1 cellular context compared by ENCODE assay signal in the genomic region with DNA sequence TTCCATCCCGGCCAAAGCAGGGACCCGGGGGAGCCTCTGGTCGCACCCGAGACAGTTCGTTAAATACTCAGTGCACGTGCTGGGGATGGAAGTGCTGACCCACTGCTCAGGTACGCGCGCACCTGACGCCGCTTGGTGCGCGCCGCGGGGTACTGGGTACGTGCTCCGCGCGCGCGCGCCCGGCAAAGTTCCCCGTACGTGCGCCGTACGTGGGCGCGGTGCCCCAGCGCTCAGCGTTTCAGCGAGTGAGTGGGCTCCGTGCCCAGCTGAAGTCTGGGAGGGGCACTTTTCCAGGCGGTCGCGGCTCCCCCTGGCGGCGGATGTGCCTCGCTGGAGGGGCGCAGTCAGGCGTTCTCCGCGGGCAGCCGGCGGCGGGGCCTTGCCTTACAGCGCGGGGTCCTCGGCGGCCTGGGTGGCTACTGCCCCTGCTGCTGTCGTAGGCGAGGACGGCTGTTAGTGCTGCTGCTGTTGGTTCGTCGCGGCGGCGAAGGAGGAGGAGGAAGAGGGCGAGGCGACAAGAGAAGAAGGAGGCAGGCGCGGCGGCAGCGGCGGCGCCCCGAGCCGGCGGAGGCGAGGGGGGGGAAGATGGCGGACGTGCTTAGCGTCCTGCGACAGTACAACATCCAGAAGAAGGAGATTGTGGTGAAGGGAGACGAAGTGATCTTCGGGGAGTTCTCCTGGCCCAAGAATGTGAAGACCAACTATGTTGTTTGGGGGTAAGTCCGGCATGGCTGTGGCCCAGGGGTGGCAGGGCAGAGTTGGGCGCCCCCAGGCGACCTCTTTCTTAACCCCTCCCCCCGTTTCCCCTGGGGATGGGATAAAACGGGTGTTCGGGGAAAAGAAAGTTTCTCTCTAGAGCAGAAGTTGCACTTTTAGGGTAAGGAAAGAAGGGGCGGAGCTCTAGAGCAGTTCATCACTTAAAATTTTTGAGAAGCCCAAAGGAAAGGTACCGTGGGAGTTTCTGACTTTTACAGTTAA.
TF ChIP-seq lines count a peak whose summit lies in the region.

A gene (plus strand): TSS at position 416 of the 978 bp plus-strand sequence. CDS start 170 bp downstream, at position 586.

TF ChIP-seq in HepG2, 621 proteins besides CTCF, POLR2A, EP300 and RAD21 (continued from another document and continues in another):
- TF ChIP-seq ZNF703 (CRISPR knock-in tag; IDR thresholded peaks at IDR 0.05; ENCODE audit: borderline replicate concordance), result 0 out of 2 replicates have a peak, but pooled peaks have one; percentile 84
- TF ChIP-seq ONECUT2 (CRISPR knock-in tag; IDR thresholded peaks at IDR 0.05), result no peak
- no peak for TF ChIP-seq KAT2B (IDR thresholded peaks at IDR 0.05; ENCODE audit: borderline replicate concordance, low read depth, low read length)
- TF ChIP-seq HES4 (CRISPR knock-in tag; IDR thresholded peaks at IDR 0.05; ENCODE audit: borderline replicate concordance), result peak; percentile 93
- TF ChIP-seq RBM22 (optimal IDR thresholded peaks at IDR 0.05; ENCODE audit: low read length), result no peak
- TF ChIP-seq, protein P1, sequence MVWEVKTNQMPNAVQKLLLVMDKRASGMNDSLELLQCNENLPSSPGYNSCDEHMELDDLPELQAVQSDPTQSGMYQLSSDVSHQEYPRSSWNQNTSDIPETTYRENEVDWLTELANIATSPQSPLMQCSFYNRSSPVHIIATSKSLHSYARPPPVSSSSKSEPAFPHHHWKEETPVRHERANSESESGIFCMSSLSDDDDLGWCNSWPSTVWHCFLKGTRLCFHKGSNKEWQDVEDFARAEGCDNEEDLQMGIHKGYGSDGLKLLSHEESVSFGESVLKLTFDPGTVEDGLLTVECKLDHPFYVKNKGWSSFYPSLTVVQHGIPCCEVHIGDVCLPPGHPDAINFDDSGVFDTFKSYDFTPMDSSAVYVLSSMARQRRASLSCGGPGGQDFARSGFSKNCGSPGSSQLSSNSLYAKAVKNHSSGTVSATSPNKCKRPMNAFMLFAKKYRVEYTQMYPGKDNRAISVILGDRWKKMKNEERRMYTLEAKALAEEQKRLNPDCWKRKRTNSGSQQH (CRISPR knock-in tag; IDR thresholded peaks at IDR 0.05; ENCODE audit: low read depth), result no peak
- TF ChIP-seq ZNF883 (CRISPR knock-in tag; IDR thresholded peaks at IDR 0.05; ENCODE audit: not compliant biosample characterization), result peak; percentile 94
- no peak for TF ChIP-seq SP1 (IDR thresholded peaks at IDR 0.05)
- peak; percentile 58; the same call in 1 of the 2 replicates for TF ChIP-seq SP1 (CRISPR knock-in tag; IDR thresholded peaks at IDR 0.05)
- TF ChIP-seq, protein P2, sequence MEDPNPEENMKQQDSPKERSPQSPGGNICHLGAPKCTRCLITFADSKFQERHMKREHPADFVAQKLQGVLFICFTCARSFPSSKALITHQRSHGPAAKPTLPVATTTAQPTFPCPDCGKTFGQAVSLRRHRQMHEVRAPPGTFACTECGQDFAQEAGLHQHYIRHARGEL (CRISPR knock-in tag; IDR thresholded peaks at IDR 0.05), result 0 out of 2 replicates have a peak, but pooled peaks have one; percentile 86
- no peak; a peak in 1 of 4 replicates for TF ChIP-seq MAFK (conservative IDR thresholded peaks at IDR 0.05 in 1 of 2, IDR thresholded peaks at IDR 0.05 in 1 of 2; ENCODE audit: low read length in 2 of 2)
- TF ChIP-seq ARHGAP35 (CRISPR knock-in tag; IDR thresholded peaks at IDR 0.05; ENCODE audit: borderline replicate concordance), result peak; percentile 24
- TF ChIP-seq ZNF547 (CRISPR knock-in tag; IDR thresholded peaks at IDR 0.05), result peak; percentile 65; the same call in 1 of the 2 replicates
- peak; percentile 67; the same call in 1 of the 2 replicates for TF ChIP-seq ZNF333 (CRISPR knock-in tag; IDR thresholded peaks at IDR 0.05; ENCODE audit: borderline replicate concordance)
- peak; percentile 59 for TF ChIP-seq CEBPG (CRISPR knock-in tag; IDR thresholded peaks at IDR 0.05)
- TF ChIP-seq ZNF225 (CRISPR knock-in tag; IDR thresholded peaks at IDR 0.05), result no peak
- TF ChIP-seq, protein P3, sequence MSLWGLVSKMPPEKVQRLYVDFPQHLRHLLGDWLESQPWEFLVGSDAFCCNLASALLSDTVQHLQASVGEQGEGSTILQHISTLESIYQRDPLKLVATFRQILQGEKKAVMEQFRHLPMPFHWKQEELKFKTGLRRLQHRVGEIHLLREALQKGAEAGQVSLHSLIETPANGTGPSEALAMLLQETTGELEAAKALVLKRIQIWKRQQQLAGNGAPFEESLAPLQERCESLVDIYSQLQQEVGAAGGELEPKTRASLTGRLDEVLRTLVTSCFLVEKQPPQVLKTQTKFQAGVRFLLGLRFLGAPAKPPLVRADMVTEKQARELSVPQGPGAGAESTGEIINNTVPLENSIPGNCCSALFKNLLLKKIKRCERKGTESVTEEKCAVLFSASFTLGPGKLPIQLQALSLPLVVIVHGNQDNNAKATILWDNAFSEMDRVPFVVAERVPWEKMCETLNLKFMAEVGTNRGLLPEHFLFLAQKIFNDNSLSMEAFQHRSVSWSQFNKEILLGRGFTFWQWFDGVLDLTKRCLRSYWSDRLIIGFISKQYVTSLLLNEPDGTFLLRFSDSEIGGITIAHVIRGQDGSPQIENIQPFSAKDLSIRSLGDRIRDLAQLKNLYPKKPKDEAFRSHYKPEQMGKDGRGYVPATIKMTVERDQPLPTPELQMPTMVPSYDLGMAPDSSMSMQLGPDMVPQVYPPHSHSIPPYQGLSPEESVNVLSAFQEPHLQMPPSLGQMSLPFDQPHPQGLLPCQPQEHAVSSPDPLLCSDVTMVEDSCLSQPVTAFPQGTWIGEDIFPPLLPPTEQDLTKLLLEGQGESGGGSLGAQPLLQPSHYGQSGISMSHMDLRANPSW (CRISPR knock-in tag; IDR thresholded peaks at IDR 0.05; ENCODE audit: borderline replicate concordance), result peak; percentile 69; the same call in 1 of the 2 replicates
- TF ChIP-seq, protein P4, sequence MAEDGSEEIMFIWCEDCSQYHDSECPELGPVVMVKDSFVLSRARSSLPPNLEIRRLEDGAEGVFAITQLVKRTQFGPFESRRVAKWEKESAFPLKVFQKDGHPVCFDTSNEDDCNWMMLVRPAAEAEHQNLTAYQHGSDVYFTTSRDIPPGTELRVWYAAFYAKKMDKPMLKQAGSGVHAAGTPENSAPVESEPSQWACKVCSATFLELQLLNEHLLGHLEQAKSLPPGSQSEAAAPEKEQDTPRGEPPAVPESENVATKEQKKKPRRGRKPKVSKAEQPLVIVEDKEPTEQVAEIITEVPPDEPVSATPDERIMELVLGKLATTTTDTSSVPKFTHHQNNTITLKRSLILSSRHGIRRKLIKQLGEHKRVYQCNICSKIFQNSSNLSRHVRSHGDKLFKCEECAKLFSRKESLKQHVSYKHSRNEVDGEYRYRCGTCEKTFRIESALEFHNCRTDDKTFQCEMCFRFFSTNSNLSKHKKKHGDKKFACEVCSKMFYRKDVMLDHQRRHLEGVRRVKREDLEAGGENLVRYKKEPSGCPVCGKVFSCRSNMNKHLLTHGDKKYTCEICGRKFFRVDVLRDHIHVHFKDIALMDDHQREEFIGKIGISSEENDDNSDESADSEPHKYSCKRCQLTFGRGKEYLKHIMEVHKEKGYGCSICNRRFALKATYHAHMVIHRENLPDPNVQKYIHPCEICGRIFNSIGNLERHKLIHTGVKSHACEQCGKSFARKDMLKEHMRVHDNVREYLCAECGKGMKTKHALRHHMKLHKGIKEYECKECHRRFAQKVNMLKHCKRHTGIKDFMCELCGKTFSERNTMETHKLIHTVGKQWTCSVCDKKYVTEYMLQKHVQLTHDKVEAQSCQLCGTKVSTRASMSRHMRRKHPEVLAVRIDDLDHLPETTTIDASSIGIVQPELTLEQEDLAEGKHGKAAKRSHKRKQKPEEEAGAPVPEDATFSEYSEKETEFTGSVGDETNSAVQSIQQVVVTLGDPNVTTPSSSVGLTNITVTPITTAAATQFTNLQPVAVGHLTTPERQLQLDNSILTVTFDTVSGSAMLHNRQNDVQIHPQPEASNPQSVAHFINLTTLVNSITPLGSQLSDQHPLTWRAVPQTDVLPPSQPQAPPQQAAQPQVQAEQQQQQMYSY (CRISPR knock-in tag; IDR thresholded peaks at IDR 0.05), result no peak; the same call in 1 of the 2 replicates
- TF ChIP-seq WIZ (CRISPR knock-in tag; IDR thresholded peaks at IDR 0.05), result peak; percentile 80; the same call in 1 of the 2 replicates
- peak; percentile 91 for TF ChIP-seq XRCC5 (optimal IDR thresholded peaks at IDR 0.05; ENCODE audit: low read length)
- peak; percentile 86 for TF ChIP-seq MIXL1 (CRISPR knock-in tag; IDR thresholded peaks at IDR 0.05)
- TF ChIP-seq SNAI1 (CRISPR knock-in tag; IDR thresholded peaks at IDR 0.05; ENCODE audit: borderline replicate concordance), result peak; percentile 87; the same call in 1 of the 2 replicates
- TF ChIP-seq RFXANK (CRISPR knock-in tag; IDR thresholded peaks at IDR 0.05), result peak; percentile 69; the same call in 1 of the 2 replicates
- peak; percentile 75 for TF ChIP-seq ZNF143 (CRISPR knock-in tag; IDR thresholded peaks at IDR 0.05)
- TF ChIP-seq, protein P5, sequence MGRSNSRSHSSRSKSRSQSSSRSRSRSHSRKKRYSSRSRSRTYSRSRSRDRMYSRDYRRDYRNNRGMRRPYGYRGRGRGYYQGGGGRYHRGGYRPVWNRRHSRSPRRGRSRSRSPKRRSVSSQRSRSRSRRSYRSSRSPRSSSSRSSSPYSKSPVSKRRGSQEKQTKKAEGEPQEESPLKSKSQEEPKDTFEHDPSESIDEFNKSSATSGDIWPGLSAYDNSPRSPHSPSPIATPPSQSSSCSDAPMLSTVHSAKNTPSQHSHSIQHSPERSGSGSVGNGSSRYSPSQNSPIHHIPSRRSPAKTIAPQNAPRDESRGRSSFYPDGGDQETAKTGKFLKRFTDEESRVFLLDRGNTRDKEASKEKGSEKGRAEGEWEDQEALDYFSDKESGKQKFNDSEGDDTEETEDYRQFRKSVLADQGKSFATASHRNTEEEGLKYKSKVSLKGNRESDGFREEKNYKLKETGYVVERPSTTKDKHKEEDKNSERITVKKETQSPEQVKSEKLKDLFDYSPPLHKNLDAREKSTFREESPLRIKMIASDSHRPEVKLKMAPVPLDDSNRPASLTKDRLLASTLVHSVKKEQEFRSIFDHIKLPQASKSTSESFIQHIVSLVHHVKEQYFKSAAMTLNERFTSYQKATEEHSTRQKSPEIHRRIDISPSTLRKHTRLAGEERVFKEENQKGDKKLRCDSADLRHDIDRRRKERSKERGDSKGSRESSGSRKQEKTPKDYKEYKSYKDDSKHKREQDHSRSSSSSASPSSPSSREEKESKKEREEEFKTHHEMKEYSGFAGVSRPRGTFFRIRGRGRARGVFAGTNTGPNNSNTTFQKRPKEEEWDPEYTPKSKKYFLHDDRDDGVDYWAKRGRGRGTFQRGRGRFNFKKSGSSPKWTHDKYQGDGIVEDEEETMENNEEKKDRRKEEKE (IDR thresholded peaks at IDR 0.05), result no peak
- TF ChIP-seq, protein P6, sequence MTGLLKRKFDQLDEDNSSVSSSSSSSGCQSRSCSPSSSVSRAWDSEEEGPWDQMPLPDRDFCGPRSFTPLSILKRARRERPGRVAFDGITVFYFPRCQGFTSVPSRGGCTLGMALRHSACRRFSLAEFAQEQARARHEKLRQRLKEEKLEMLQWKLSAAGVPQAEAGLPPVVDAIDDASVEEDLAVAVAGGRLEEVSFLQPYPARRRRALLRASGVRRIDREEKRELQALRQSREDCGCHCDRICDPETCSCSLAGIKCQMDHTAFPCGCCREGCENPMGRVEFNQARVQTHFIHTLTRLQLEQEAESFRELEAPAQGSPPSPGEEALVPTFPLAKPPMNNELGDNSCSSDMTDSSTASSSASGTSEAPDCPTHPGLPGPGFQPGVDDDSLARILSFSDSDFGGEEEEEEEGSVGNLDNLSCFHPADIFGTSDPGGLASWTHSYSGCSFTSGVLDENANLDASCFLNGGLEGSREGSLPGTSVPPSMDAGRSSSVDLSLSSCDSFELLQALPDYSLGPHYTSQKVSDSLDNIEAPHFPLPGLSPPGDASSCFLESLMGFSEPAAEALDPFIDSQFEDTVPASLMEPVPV (CRISPR knock-in tag; IDR thresholded peaks at IDR 0.05), result peak; percentile 60
- TF ChIP-seq, protein P7, sequence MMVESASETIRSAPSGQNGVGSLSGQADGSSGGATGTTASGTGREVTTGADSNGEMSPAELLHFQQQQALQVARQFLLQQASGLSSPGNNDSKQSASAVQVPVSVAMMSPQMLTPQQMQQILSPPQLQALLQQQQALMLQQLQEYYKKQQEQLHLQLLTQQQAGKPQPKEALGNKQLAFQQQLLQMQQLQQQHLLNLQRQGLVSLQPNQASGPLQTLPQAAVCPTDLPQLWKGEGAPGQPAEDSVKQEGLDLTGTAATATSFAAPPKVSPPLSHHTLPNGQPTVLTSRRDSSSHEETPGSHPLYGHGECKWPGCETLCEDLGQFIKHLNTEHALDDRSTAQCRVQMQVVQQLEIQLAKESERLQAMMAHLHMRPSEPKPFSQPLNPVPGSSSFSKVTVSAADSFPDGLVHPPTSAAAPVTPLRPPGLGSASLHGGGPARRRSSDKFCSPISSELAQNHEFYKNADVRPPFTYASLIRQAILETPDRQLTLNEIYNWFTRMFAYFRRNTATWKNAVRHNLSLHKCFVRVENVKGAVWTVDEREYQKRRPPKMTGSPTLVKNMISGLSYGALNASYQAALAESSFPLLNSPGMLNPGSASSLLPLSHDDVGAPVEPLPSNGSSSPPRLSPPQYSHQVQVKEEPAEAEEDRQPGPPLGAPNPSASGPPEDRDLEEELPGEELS (CRISPR knock-in tag; IDR thresholded peaks at IDR 0.05), result peak; percentile 74
- no peak; the same call in 1 of the 2 replicates for TF ChIP-seq ZSCAN9 (CRISPR knock-in tag; IDR thresholded peaks at IDR 0.05; ENCODE audit: borderline replicate concordance)
- peak; percentile 92 for TF ChIP-seq TARDBP (CRISPR knock-in tag; IDR thresholded peaks at IDR 0.05)
- TF ChIP-seq ZNF235 (CRISPR knock-in tag; IDR thresholded peaks at IDR 0.05; ENCODE audit: borderline replicate concordance), result peak; percentile 83; the same call in 1 of the 2 replicates
- no peak for TF ChIP-seq ZKSCAN1 (IDR thresholded peaks at IDR 0.05; ENCODE audit: low read length)
- TF ChIP-seq ZNF253 (CRISPR knock-in tag; IDR thresholded peaks at IDR 0.05; ENCODE audit: borderline replicate concordance), result no peak; the same call in 1 of the 2 replicates
- no peak for TF ChIP-seq PRPF4 (IDR thresholded peaks at IDR 0.05; ENCODE audit: low read depth, low read length, poor library complexity, severe bottlenecking)
- TF ChIP-seq ZNF382 (CRISPR knock-in tag; IDR thresholded peaks at IDR 0.05; ENCODE audit: borderline replicate concordance), result no peak
